11 cellular contexts compared by ENCODE assay signal in the genomic region with DNA sequence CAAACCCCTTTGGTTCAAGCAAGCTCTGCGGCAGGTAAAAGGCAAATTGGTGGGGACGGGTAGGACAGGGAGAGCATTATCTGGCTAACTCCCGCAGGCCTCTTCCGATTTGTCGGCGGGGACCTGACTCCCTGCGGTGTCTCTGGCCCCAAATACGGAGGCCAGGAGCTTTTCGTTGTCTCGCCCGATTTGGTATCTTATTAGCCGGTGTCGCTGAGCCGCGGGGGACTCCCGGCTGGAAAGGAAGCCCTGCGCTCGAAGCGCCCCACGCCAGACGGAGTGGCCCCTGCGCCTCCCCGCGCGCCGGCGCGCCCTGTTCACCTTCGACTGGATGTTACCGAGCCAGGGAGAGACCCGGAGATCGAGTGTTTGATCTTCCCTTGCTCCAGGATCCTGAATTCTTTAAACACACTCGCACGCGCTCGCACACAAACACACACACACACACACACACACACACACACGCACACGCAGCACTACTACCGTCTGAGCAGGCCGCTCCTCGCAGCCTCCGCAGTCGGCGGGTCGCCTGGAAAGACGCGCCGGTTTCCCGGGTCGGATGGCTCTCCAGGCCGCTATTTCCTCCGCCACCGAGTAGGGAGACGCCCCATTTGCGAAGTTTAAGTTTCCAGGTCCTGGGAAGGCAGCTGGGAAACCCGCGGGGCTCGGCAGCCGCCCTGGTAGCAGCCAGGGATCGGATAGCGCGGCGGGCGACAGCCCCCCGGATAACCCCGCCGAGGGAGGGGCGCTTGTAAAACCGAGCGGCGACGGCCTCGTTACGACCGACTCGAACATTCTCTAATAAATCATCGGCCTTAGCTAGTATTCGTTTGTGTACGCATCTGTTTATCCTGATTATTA. TPM values are rescaled to one million over a fixed set of nuclear protein-coding genes. Genes with fewer than 3 reads are reported as not detected.
DNase-seq lines count a peak whose midpoint lies in the region; ATAC-seq and TF ChIP-seq lines count a peak whose summit lies in the region.
"Had no signal": no experiment of that assay in that cellular context is flagged by ENCODE, and none has a peak within 500 bp of the region (broad histone marks: within the 10 kb centered on the region; RNA-seq: fewer than 3 reads in every experiment).

No MANE protein-coding gene starts in this region.

- 4% methylated on average over 20 of the region's 79 CpGs; no CpG with 5 or more reads in 1 of the 2 experiments for WGBS in IMR-90 (ENCODE audit: extremely low coverage in 2 of 2, insufficient read length in 1 of 2), 2 experiments

- CTCF ChIA-PET in IMR-90 (lab: Yijun Ruan, JAX), result no interaction called here

- intact Hi-C loops in IMR-90 (cut with micrococcal nuclease), result no loop called here
- intact Hi-C loops in dendritic cell treated with granulocyte-macrophage colony-stimulating factor and Interleukin-4, amounts not matched to agents 40 ng/mL and 50 ng/mL, for 4 days (cut with micrococcal nuclease), result no loop called here

- TF ChIP-seq CTCF in C4-2B (conservative IDR thresholded peaks at IDR 0.05) (no peak), IMR-90 (conservative IDR thresholded peaks at IDR 0.05; ENCODE audit: low read depth, low read length) (no peak), omental fat pad (IDR thresholded peaks at IDR 0.05) (no peak)

- no peak overlapping the region for H3K9ac ChIP-seq in IMR-90 (ENCODE audit: low read depth, low read length)

- no peak overlapping the region for H3K4me3 ChIP-seq in IMR-90 (ENCODE audit: insufficient read depth, low read depth, low read length)

- no peak overlapping the region for H2AK5ac ChIP-seq in IMR-90 (ENCODE audit: low read depth, low read length)

- no peak overlapping the region for H3K4me2 ChIP-seq in IMR-90 (ENCODE audit: low read depth, low read length)

- peak overlapping the region; percentile 44 for H3K4me3 Mint-ChIP-seq in dendritic cell treated with granulocyte-macrophage colony-stimulating factor and Interleukin-4, amounts not matched to agents 40 ng/mL and 50 ng/mL, for 4 days
- H3K4me3 Mint-ChIP-seq in naive B cell, result peak overlapping the region; percentile 49 to 79 (median 69)

- no peaks in the 10 kb centered on the region for H3K36me3 ChIP-seq in IMR-90 (ENCODE audit: control insufficient read depth, insufficient read depth, low read length)

- peaks cover 84% of the 10 kb centered on the region for H3K27me3 Mint-ChIP-seq in dendritic cell treated with granulocyte-macrophage colony-stimulating factor and Interleukin-4, amounts not matched to agents 40 ng/mL and 50 ng/mL, for 4 days
- H3K27me3 Mint-ChIP-seq in naive B cell, result peaks cover 49 to 72% (median 71%) of the 10 kb centered on the region in 3 donors

- H2AK9ac ChIP-seq in IMR-90 (replicated peaks; ENCODE audit: low read depth, low read length, poor library complexity), result no peak overlapping the region

- dilution Hi-C loops in IMR-90 (cut with HindIII; ENCODE audit: low sequenced_read_pairs, unreplicated experiment), result no loop called here

- no peaks in the 10 kb centered on the region for H3K4me1 ChIP-seq in IMR-90 (ENCODE audit: control insufficient read depth, insufficient read depth, low read length)

- no peak overlapping the region for H4K91ac ChIP-seq in IMR-90 (ENCODE audit: insufficient read depth, low read depth, low read length)

- no peak for ATAC-seq in IMR-90 (ENCODE audit: low read depth)
- no peak for ATAC-seq in naive B cell (ENCODE audit: low read depth in 2 of 2)
- no peak for ATAC-seq in GM19455 (IDR thresholded peaks at IDR 0.05; ENCODE audit: unreplicated experiment)
- ATAC-seq in omental fat pad (ENCODE audit: low FRiP score), result no peak
- ATAC-seq in GM21381 (IDR thresholded peaks at IDR 0.05; ENCODE audit: unreplicated experiment), result no peak

- H2BK120ac ChIP-seq in IMR-90 (ENCODE audit: low read depth, low read length), result no peak overlapping the region

- no peak overlapping the region for H3K27ac Mint-ChIP-seq in dendritic cell treated with granulocyte-macrophage colony-stimulating factor and Interleukin-4, amounts not matched to agents 40 ng/mL and 50 ng/mL, for 4 days
- H3K27ac Mint-ChIP-seq in naive B cell, result peak overlapping the region in 5 of 6 donors; percentile 73 to 96 (median 92)

- 0 out of 2 replicates have a peak, but pooled peaks cover 8% of the 10 kb centered on the region for H4K20me1 ChIP-seq in IMR-90 (ENCODE audit: insufficient read depth, low read length)

- no peak for TF ChIP-seq RAD21 in IMR-90 (IDR thresholded peaks at IDR 0.05; ENCODE audit: low read length)

- H3K27ac ChIP-seq in C4-2B, result peak overlapping the region; percentile 98
- H3K27ac ChIP-seq in IMR-90 (ENCODE audit: insufficient read depth, low read length), result no peak overlapping the region

- DNase-seq in IMR-90 (no peak), naive B cell (no peak), NCI-H1417 (lab: John Stamatoyannopoulos, UW) (no peak), omental fat pad (ENCODE audit: low spot score) (no peak)
- DNase-seq: anterior cingulate cortex, NCI-H774 had no signal

- H4K8ac ChIP-seq in IMR-90 (ENCODE audit: low read depth in 2 of 2, low read length in 2 of 2), result no peak overlapping the region

- H4K5ac ChIP-seq in IMR-90 (ENCODE audit: low read depth, low read length), result no peak overlapping the region

- peak overlapping the region; percentile 46 for H2AFZ ChIP-seq in IMR-90 (replicated peaks; ENCODE audit: low read length, poor library complexity)

- TF ChIP-seq POLR2A in IMR-90 (IDR thresholded peaks at IDR 0.05; ENCODE audit: low read depth, low read length), result no peak

- no peak overlapping the region for H3K23ac ChIP-seq in IMR-90 (ENCODE audit: low read depth, low read length)

- no peaks in the 10 kb centered on the region for H3K79me1 ChIP-seq in IMR-90 (ENCODE audit: low read depth in 1 of 2, low read length in 2 of 2)

- POLR2A ChIA-PET in IMR-90 (lab: Charles Lee; ENCODE audit: unreplicated experiment), result no interaction called here

- no peak overlapping the region for H2BK5ac ChIP-seq in IMR-90 (ENCODE audit: low read depth, low read length, poor library complexity, severe bottlenecking)

- no TSS peak for BruUV-seq in IMR-90 (replicated peaks; lab: Mats Ljungman, UMichigan)

- H3K56ac ChIP-seq in IMR-90 (ENCODE audit: extremely low read depth, insufficient read depth, low read length), result no peak overlapping the region

- no peaks in the 10 kb centered on the region for H3K36me3 Mint-ChIP-seq in dendritic cell treated with granulocyte-macrophage colony-stimulating factor and Interleukin-4, amounts not matched to agents 40 ng/mL and 50 ng/mL, for 4 days (ENCODE audit: low read depth)
- peaks cover 6 to 11% of the 10 kb centered on the region in 2 donors for H3K36me3 Mint-ChIP-seq in naive B cell

- H3K27me3 ChIP-seq in IMR-90 (ENCODE audit: control insufficient read depth, insufficient read depth, low read length), result peaks cover 81% of the 10 kb centered on the region

- in situ Hi-C loops in IMR-90 (cut with MboI; ENCODE audit: low sequenced_read_pairs), result no loop called here

- no peaks in the 10 kb centered on the region for H3K9me1 ChIP-seq in IMR-90 (ENCODE audit: insufficient read depth, low read length)

- H2BK20ac ChIP-seq in IMR-90 (ENCODE audit: low read depth, low read length), result no peak overlapping the region

- H3K4me1 Mint-ChIP-seq in dendritic cell treated with granulocyte-macrophage colony-stimulating factor and Interleukin-4, amounts not matched to agents 40 ng/mL and 50 ng/mL, for 4 days (ENCODE audit: low read depth), result peaks cover 41% of the 10 kb centered on the region
- peaks cover 11 to 40% (median 31%) of the 10 kb centered on the region in 3 donors for H3K4me1 Mint-ChIP-seq in naive B cell

- no peaks in the 10 kb centered on the region for H3K9me3 Mint-ChIP-seq in dendritic cell treated with granulocyte-macrophage colony-stimulating factor and Interleukin-4, amounts not matched to agents 40 ng/mL and 50 ng/mL, for 4 days
- peaks cover 3 to 26% (median 9%) of the 10 kb centered on the region in 7 donors for H3K9me3 Mint-ChIP-seq in naive B cell

- H3K14ac ChIP-seq in IMR-90 (replicated peaks; ENCODE audit: low read depth, low read length), result no peak overlapping the region

- H3K4ac ChIP-seq in IMR-90 (ENCODE audit: low read depth, low read length), result no peak overlapping the region

- peaks cover 18% of the 10 kb centered on the region for H3K9me3 ChIP-seq in IMR-90 (ENCODE audit: control insufficient read depth, insufficient read depth, low read length)

- no peak overlapping the region for H2BK15ac ChIP-seq in IMR-90 (ENCODE audit: low read depth, low read length)

- no peak overlapping the region for H3K18ac ChIP-seq in IMR-90 (ENCODE audit: low read depth, low read length)

TF ChIP-seq in IMR-90, 13 proteins besides CTCF, POLR2A, EP300 and RAD21 (continues in another document):
- TF ChIP-seq BHLHE40 (IDR thresholded peaks at IDR 0.05; ENCODE audit: low read depth, low read length) (no peak), CEBPB (IDR thresholded peaks at IDR 0.05; ENCODE audit: low read depth, low read length) (no peak), MAFK (IDR thresholded peaks at IDR 0.05; ENCODE audit: low read depth, low read length) (no peak)
- TF ChIP-seq, protein P1, sequence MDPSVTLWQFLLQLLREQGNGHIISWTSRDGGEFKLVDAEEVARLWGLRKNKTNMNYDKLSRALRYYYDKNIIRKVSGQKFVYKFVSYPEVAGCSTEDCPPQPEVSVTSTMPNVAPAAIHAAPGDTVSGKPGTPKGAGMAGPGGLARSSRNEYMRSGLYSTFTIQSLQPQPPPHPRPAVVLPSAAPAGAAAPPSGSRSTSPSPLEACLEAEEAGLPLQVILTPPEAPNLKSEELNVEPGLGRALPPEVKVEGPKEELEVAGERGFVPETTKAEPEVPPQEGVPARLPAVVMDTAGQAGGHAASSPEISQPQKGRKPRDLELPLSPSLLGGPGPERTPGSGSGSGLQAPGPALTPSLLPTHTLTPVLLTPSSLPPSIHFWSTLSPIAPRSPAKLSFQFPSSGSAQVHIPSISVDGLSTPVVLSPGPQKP (IDR thresholded peaks at IDR 0.05; ENCODE audit: borderline replicate concordance, low read depth, low read length), result no peak

RNA-seq across cellular contexts. Expression of gene PRAC1, which starts 3.3 kb away (rescaled TPM):
- not detected in 2 replicates for total RNA-seq in IMR-90 (2012; rRNA removed)
- polyA plus RNA-seq in IMR-90 (2012; rRNA removed), result not detected in 2 replicates
- not detected in 2 replicates for polyA plus RNA-seq in IMR-90 (2012; cell fraction: cytosol; rRNA removed)
- not detected in 2 replicates for polyA plus RNA-seq in IMR-90 (2012; cell fraction: nucleus; rRNA removed; ENCODE audit: low replicate concordance)
- polyA plus RNA-seq in naive B cell (ENCODE audit: low read depth in 6 of 6), result not detected
- not detected for total RNA-seq in omental fat pad
- total RNA-seq: Daoy had no signal

RNA-seq across cellular contexts. Expression of gene PRAC2, which starts 4.0 kb away (rescaled TPM):
- total RNA-seq in IMR-90 (2012; rRNA removed) (not detected in 2 replicates), omental fat pad (not detected)
- polyA plus RNA-seq in IMR-90 (2012; rRNA removed) (not detected in 2 replicates), naive B cell (ENCODE audit: low read depth in 6 of 6) (not detected)
- polyA plus RNA-seq in IMR-90 (2012; cell fraction: cytosol; rRNA removed), result not detected in 2 replicates
- polyA plus RNA-seq in IMR-90 (2012; cell fraction: nucleus; rRNA removed; ENCODE audit: low replicate concordance), result not detected in 2 replicates
- total RNA-seq: Daoy had no signal

RNA-seq across cellular contexts. Expression of gene HOXB13, which starts 9.5 kb away (rescaled TPM):
- not detected in 2 replicates for total RNA-seq in IMR-90 (2012; rRNA removed)
- polyA plus RNA-seq in IMR-90 (2012; rRNA removed), result not detected in 2 replicates
- not detected in 2 replicates for polyA plus RNA-seq in IMR-90 (2012; cell fraction: cytosol; rRNA removed)
- polyA plus RNA-seq in IMR-90 (2012; cell fraction: nucleus; rRNA removed; ENCODE audit: low replicate concordance), result not detected in 2 replicates
- polyA plus RNA-seq in naive B cell (ENCODE audit: low read depth in 6 of 6), result not detected
- not detected for total RNA-seq in omental fat pad
